Comparison of ENCODE assay signal across 1 cellular context in the genomic region with DNA sequence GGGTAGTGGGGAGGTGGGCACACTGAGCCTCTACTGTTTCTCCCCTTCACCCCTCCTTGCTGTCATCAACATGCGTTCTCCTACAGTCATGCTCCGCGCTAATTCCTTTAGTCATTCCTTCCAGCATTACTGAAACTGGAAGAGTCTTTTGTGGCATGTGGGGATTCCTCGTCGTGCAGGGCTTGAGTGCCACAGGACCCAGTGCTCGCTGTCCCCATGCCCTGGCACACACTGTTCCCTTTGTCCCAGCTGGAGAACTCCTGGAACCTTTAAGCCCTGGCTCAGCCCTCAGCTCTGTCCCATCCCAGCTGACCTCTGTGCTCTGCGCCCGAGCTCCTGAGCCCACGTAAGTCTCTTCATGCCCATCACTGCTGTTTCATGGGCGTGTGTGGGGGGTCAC.
TF ChIP-seq lines count a peak whose summit lies in the region.

No MANE protein-coding gene starts in this region.

TF ChIP-seq in HCT116, 20 proteins besides CTCF, POLR2A, EP300 and RAD21 (continued from another document):
- TF ChIP-seq ZNF274 (IDR thresholded peaks at IDR 0.05; ENCODE audit: low read depth, low read length): no peak
- no peak for TF ChIP-seq TCF7L2 (IDR thresholded peaks at IDR 0.05; ENCODE audit: borderline replicate concordance, extremely low read depth, insufficient read depth, insufficient read length)
- no peak for TF ChIP-seq EGR1 (IDR thresholded peaks at IDR 0.05; ENCODE audit: low read depth)
- TF ChIP-seq REST (IDR thresholded peaks at IDR 0.05; ENCODE audit: low read depth): no peak
- TF ChIP-seq JUND (IDR thresholded peaks at IDR 0.05): no peak
- TF ChIP-seq, protein P1, sequence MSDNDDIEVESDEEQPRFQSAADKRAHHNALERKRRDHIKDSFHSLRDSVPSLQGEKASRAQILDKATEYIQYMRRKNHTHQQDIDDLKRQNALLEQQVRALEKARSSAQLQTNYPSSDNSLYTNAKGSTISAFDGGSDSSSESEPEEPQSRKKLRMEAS (IDR thresholded peaks at IDR 0.05): no peak
- TF ChIP-seq ZFX (IDR thresholded peaks at IDR 0.05): no peak
- TF ChIP-seq ATF3 (IDR thresholded peaks at IDR 0.05): no peak
- TF ChIP-seq SRF (IDR thresholded peaks at IDR 0.05; ENCODE audit: low read depth): no peak
